In genomic region chr20:7770578-7770977, GRCh38 we compare ENCODE assay signal across 12 cellular contexts.
DNase-seq lines count a peak whose midpoint lies in the region; ATAC-seq and TF ChIP-seq lines count a peak whose summit lies in the region.
"Had no signal": no experiment of that assay in that cellular context is flagged by ENCODE, and none has a peak within 500 bp of the region (broad histone marks: within the 10 kb centered on the region; RNA-seq: fewer than 3 reads in every experiment).

No MANE protein-coding gene starts in this region.

- H3K9me3 ChIP-seq in esophagus muscularis mucosa (no peaks in the 10 kb centered on the region), left lung (no peaks in the 10 kb centered on the region)
- H3K9me3 ChIP-seq: thoracic aorta had no signal

- 73% methylated on average over 2 of the region's 2 CpGs for WGBS in esophagus muscularis mucosa

- H3K9me3 Mint-ChIP-seq in activated T-helper 2 cell treated with anti-CD3 and anti-CD28 coated beads, Interferon-gamma antibody, Interleukin-2, Interleukin-4, amounts not matched to agents 10 μg/mL and 5 μg/mL and 100 μg/mL, durations not matched to agents 14 hours and 24 hours and 36 hours: peaks cover 26% of the 10 kb centered on the region

- no peak for TF ChIP-seq EP300 in esophagus muscularis mucosa (IDR thresholded peaks at IDR 0.05)

- peaks cover 27% of the 10 kb centered on the region for H3K4me1 Mint-ChIP-seq in activated T-helper 2 cell treated with anti-CD3 and anti-CD28 coated beads, Interferon-gamma antibody, Interleukin-2, Interleukin-4, amounts not matched to agents 10 μg/mL and 5 μg/mL and 100 μg/mL, durations not matched to agents 14 hours and 24 hours and 36 hours (ENCODE audit: low read depth)
- H3K4me1 Mint-ChIP-seq: central memory CD8-positive, alpha-beta T cell; natural killer cell had no signal

- no peaks in the 10 kb centered on the region for H3K27me3 Mint-ChIP-seq in activated T-helper 2 cell treated with anti-CD3 and anti-CD28 coated beads, Interferon-gamma antibody, Interleukin-2, Interleukin-4, amounts not matched to agents 10 μg/mL and 5 μg/mL and 100 μg/mL, durations not matched to agents 14 hours and 24 hours and 36 hours (ENCODE audit: low read depth)
- H3K27me3 Mint-ChIP-seq: central memory CD8-positive, alpha-beta T cell had no signal

- H3K27ac Mint-ChIP-seq in activated T-helper 2 cell treated with anti-CD3 and anti-CD28 coated beads, Interferon-gamma antibody, Interleukin-2, Interleukin-4, amounts not matched to agents 10 μg/mL and 5 μg/mL and 100 μg/mL, durations not matched to agents 14 hours and 24 hours and 36 hours: no peak overlapping the region
- H3K27ac Mint-ChIP-seq: natural killer cell had no signal

- no peak for TF ChIP-seq POLR2A in esophagus muscularis mucosa (IDR thresholded peaks at IDR 0.05; ENCODE audit: low read depth)

- TF ChIP-seq CTCF in esophagus muscularis mucosa (IDR thresholded peaks at IDR 0.05) (no peak), left lung (IDR thresholded peaks at IDR 0.05) (no peak)

- ATAC-seq in GM18511 (IDR thresholded peaks at IDR 0.05; ENCODE audit: unreplicated experiment): peak; percentile 98
- ATAC-seq in GM21786 (IDR thresholded peaks at IDR 0.05; ENCODE audit: unreplicated experiment): peak; percentile 98
- ATAC-seq in left lung: no peak
- ATAC-seq: natural killer cell, Panc1 had no signal

- no peaks in the 10 kb centered on the region for H3K27me3 ChIP-seq in esophagus muscularis mucosa
- no peaks in the 10 kb centered on the region for H3K27me3 ChIP-seq in left lung

- H3K36me3 ChIP-seq in esophagus muscularis mucosa (no peaks in the 10 kb centered on the region), left lung (no peaks in the 10 kb centered on the region)
- H3K36me3 ChIP-seq: thoracic aorta had no signal

- H3K4me1 ChIP-seq in esophagus muscularis mucosa: no peaks in the 10 kb centered on the region
- H3K4me1 ChIP-seq in left lung: no peaks in the 10 kb centered on the region

- no peak overlapping the region for H3K4me3 Mint-ChIP-seq in activated T-helper 2 cell treated with anti-CD3 and anti-CD28 coated beads, Interferon-gamma antibody, Interleukin-2, Interleukin-4, amounts not matched to agents 10 μg/mL and 5 μg/mL and 100 μg/mL, durations not matched to agents 14 hours and 24 hours and 36 hours (ENCODE audit: low read depth)
- H3K4me3 Mint-ChIP-seq: central memory CD8-positive, alpha-beta T cell; natural killer cell had no signal

- H3K4me3 ChIP-seq in esophagus muscularis mucosa (no peak overlapping the region), left lung (no peak overlapping the region)
- H3K4me3 ChIP-seq: thoracic aorta had no signal

- DNase-seq in M059J (ENCODE audit: low read depth) (peak; percentile 9), SIG-M5 treated with dmso at 0.1 percent for 504 hours (lab: John Stamatoyannopoulos, UW; ENCODE audit: unreplicated experiment) (no peak), AG20443 (ENCODE audit: low spot score) (no peak), esophagus muscularis mucosa (ENCODE audit: extremely low spot score) (no peak), left lung (no peak)
- peak; percentile 28 for DNase-seq in activated T-helper 2 cell treated with anti-CD3 and anti-CD28 coated beads, Interferon-gamma antibody, Interleukin-2, Interleukin-4, amounts not matched to agents 10 μg/mL and 5 μg/mL and 100 μg/mL, durations not matched to agents 14 hours and 24 hours and 36 hours (ENCODE audit: low spot score)
- DNase-seq: natural killer cell had no signal

- peaks cover 15% of the 10 kb centered on the region for H3K36me3 Mint-ChIP-seq in activated T-helper 2 cell treated with anti-CD3 and anti-CD28 coated beads, Interferon-gamma antibody, Interleukin-2, Interleukin-4, amounts not matched to agents 10 μg/mL and 5 μg/mL and 100 μg/mL, durations not matched to agents 14 hours and 24 hours and 36 hours (ENCODE audit: low read depth)
- H3K36me3 Mint-ChIP-seq: natural killer cell had no signal

- H3K27ac ChIP-seq in esophagus muscularis mucosa (replicated peaks in 1 of 4) (no peak overlapping the region), left lung (no peak overlapping the region)
- H3K27ac ChIP-seq: thoracic aorta had no signal

- intact Hi-C loops in activated T-helper 2 cell treated with anti-CD3 and anti-CD28 coated beads, Interferon-gamma antibody, Interleukin-2, Interleukin-4, amounts not matched to agents 10 μg/mL and 5 μg/mL and 100 μg/mL, durations not matched to agents 14 hours and 24 hours and 36 hours (cut with micrococcal nuclease): loop anchor here (2.0 to 5.0 kb wide), 2 partner anchors 78 to 82 kb away; no protein-coding TSS in a partner anchor
- intact Hi-C loops in esophagus muscularis mucosa (cut with DNase I): no loop called here
- intact Hi-C loops in left lung (cut with DNase I): no loop called here

Comparison
In these comparisons a context has a peak if more than half of its experiments do, and no peak if none do; other contexts are left out.
1. DNase-seq: peak in M059J (single experiment) and activated T-helper 2 cell treated with anti-CD3 and anti-CD28 coated beads, Interferon-gamma antibody, Interleukin-2, Interleukin-4, amounts not matched to agents 10 μg/mL and 5 μg/mL and 100 μg/mL, durations not matched to agents 14 hours and 24 hours and 36 hours (single experiment); none in SIG-M5 treated with dmso at 0.1 percent for 504 hours (single experiment), AG20443 (single experiment), esophagus muscularis mucosa (single experiment) and left lung (0 of 2).